Comparison of ENCODE assay signal across 17 cellular contexts in the genomic region with DNA sequence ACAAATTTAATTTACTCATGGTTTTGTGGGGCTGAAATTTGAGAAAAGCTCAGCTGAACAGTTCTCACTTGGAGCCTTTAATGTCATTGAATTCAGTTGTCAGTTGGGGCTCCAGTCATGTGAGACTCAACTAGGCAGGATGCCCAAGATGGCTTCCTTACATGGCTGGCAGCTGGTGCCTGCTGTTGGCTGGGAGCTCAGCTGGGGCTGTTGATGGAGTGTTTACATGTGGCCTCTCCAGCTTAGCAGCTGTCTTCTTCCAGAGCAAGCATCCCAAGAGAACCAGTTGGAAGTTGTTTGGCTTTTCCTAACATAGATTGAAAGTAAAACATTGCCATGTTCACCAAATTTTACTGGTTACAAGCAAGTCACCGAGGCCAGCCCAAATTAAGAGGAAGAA.
DNase-seq lines count a peak whose midpoint lies in the region; ATAC-seq, FAIRE-seq and TF ChIP-seq lines count a peak whose summit lies in the region.
"Had no signal": no experiment of that assay in that cellular context is flagged by ENCODE, and none has a peak within 500 bp of the region (broad histone marks: within the 10 kb centered on the region; RNA-seq: fewer than 3 reads in every experiment).

No MANE protein-coding gene starts in this region.

- DNase-seq in DMS 273 (lab: John Stamatoyannopoulos, UW; ENCODE audit: unreplicated experiment) (peak; percentile 98), NCI-H2029 treated with DMSO at 0.1 percent for 48 hours (lab: John Stamatoyannopoulos, UW) (peak; percentile 76), SHP77 (lab: John Stamatoyannopoulos, UW) (peak; percentile 47 to 68), medulla oblongata (ENCODE audit: extremely low spot score) (peak; percentile 81), H54 (ENCODE audit: insufficient read length, low spot score) (no peak), mucosa of gallbladder (ENCODE audit: low spot score) (no peak), hepatic stellate cell (ENCODE audit: low spot score) (no peak)
- no peak for DNase-seq in activated T-cell treated with anti-CD3 and anti-CD28 coated beads, Interleukin-2, amount 50 U/mL, for 4 hours
- DNase-seq: activated CD4-positive, alpha-beta T cell treated with anti-CD3 and anti-CD28 coated beads, Interleukin-2, amount 10 ng/mL, durations not matched to agents 24 days and 14 days; activated naive CD8-positive, alpha-beta T cell treated with anti-CD3 and anti-CD28 coated beads, Interleukin-2, amount 10 ng/mL, durations not matched to agents 7 days and 5 days; effector memory CD8-positive, alpha-beta T cell; mesendoderm; MG63; stimulated activated CD4-positive, alpha-beta T cell treated with anti-CD3 and anti-CD28 coated beads, Interleukin-4, amount 100 ng/mL, for 24 hours; trophoblast cell had no signal

- no peaks in the 10 kb centered on the region for H3K9me3 Mint-ChIP-seq in activated T-cell treated with anti-CD3 and anti-CD28 coated beads, Interleukin-2, amount 50 U/mL, for 4 hours
- H3K9me3 Mint-ChIP-seq: activated naive CD8-positive, alpha-beta T cell treated with anti-CD3 and anti-CD28 coated beads, Interleukin-2, amount 10 ng/mL, durations not matched to agents 7 days and 5 days; effector memory CD8-positive, alpha-beta T cell; GM23338 had no signal

- H3K36me3 Mint-ChIP-seq in activated T-cell treated with anti-CD3 and anti-CD28 coated beads, Interleukin-2, amount 50 U/mL, for 4 hours (ENCODE audit: insufficient read depth), result no peaks in the 10 kb centered on the region

- TF ChIP-seq POLR2A in H54 (IDR thresholded peaks at IDR 0.05; ENCODE audit: low read depth, low read length), result no peak

- H3K4me3 Mint-ChIP-seq in activated T-cell treated with anti-CD3 and anti-CD28 coated beads, Interleukin-2, amount 50 U/mL, for 4 hours, result no peak overlapping the region
- H3K4me3 Mint-ChIP-seq: activated CD4-positive, alpha-beta T cell treated with anti-CD3 and anti-CD28 coated beads, Interleukin-2, amount 10 ng/mL, durations not matched to agents 24 days and 14 days; activated naive CD8-positive, alpha-beta T cell treated with anti-CD3 and anti-CD28 coated beads, Interleukin-2, amount 10 ng/mL, durations not matched to agents 7 days and 5 days; B cell; effector memory CD8-positive, alpha-beta T cell; GM23338 had no signal

- H3K27me3 Mint-ChIP-seq in activated T-cell treated with anti-CD3 and anti-CD28 coated beads, Interleukin-2, amount 50 U/mL, for 4 hours (ENCODE audit: low read depth), result peaks cover 19% of the 10 kb centered on the region

- no peak for ATAC-seq in activated T-cell treated with anti-CD3 and anti-CD28 coated beads, Interleukin-2, amount 50 U/mL, for 4 hours
- ATAC-seq: effector memory CD8-positive, alpha-beta T cell; GM23338 had no signal

- no peaks in the 10 kb centered on the region for H3K4me1 Mint-ChIP-seq in activated T-cell treated with anti-CD3 and anti-CD28 coated beads, Interleukin-2, amount 50 U/mL, for 4 hours (ENCODE audit: low read depth)
- H3K4me1 Mint-ChIP-seq: activated CD4-positive, alpha-beta T cell treated with anti-CD3 and anti-CD28 coated beads, Interleukin-2, amount 10 ng/mL, durations not matched to agents 24 days and 14 days; activated naive CD8-positive, alpha-beta T cell treated with anti-CD3 and anti-CD28 coated beads, Interleukin-2, amount 10 ng/mL, durations not matched to agents 7 days and 5 days; B cell had no signal

- FAIRE-seq in H54 (lab: Jason Lieb, UNC), result no peak

Comparison
In these comparisons a context has a peak if more than half of its experiments do, and no peak if none do; other contexts are left out.
1. DNase-seq: peak in DMS 273 (single experiment), NCI-H2029 treated with DMSO at 0.1 percent for 48 hours (single experiment), SHP77 (2 of 2) and medulla oblongata (single experiment); none in H54 (single experiment), mucosa of gallbladder (single experiment), activated T-cell treated with anti-CD3 and anti-CD28 coated beads, Interleukin-2, amount 50 U/mL, for 4 hours (single experiment) and hepatic stellate cell (single experiment).